In genomic region chr3:136343873-136344281, GRCh38 we compare ENCODE assay signal across 1 cellular context.
TF ChIP-seq lines count a peak whose summit lies in the region.

No MANE protein-coding gene starts in this region.

TF ChIP-seq in K562, 482 proteins besides CTCF, POLR2A, EP300 and RAD21 (continued from another document and continues in another):
- TF ChIP-seq ZBTB11 (CRISPR knock-in tag; IDR thresholded peaks at IDR 0.05) (no peak), ZC3H4 (CRISPR knock-in tag; IDR thresholded peaks at IDR 0.05; ENCODE audit: borderline replicate concordance) (no peak), HDAC6 (IDR thresholded peaks at IDR 0.05; ENCODE audit: low read depth, low read length) (no peak), KDM1A (IDR thresholded peaks at IDR 0.05) (peak; percentile 91 to 94), DMBX1 (CRISPR knock-in tag; IDR thresholded peaks at IDR 0.05; ENCODE audit: borderline replicate concordance) (0 out of 2 replicates have a peak, but pooled peaks have one; percentile 73), ZBTB12 (CRISPR knock-in tag; IDR thresholded peaks at IDR 0.05) (no peak), NR3C1 (CRISPR knock-in tag; IDR thresholded peaks at IDR 0.05) (no peak), BCOR (IDR thresholded peaks at IDR 0.05) (no peak), PKNOX1 (IDR thresholded peaks at IDR 0.05) (peak; percentile 62), CREBBP (IDR thresholded peaks at IDR 0.05; ENCODE audit: low read depth, low read length) (no peak), NFIX (CRISPR knock-in tag; IDR thresholded peaks at IDR 0.05; ENCODE audit: low read depth) (peak; percentile 81), SMAD2 (IDR thresholded peaks at IDR 0.05; ENCODE audit: low read depth, low read length) (no peak), ZNF77 (CRISPR knock-in tag; IDR thresholded peaks at IDR 0.05) (no peak), STAT5A (IDR thresholded peaks at IDR 0.05; ENCODE audit: borderline replicate concordance, low read length) (no peak; the same call in 1 of the 2 replicates), SMAD4 (CRISPR knock-in tag; conservative IDR thresholded peaks at IDR 0.05) (peak; percentile 60), ELK3 (CRISPR knock-in tag; IDR thresholded peaks at IDR 0.05) (no peak), OTX1 (CRISPR knock-in tag; IDR thresholded peaks at IDR 0.05) (no peak), HBP1 (CRISPR knock-in tag; IDR thresholded peaks at IDR 0.05) (no peak), PHTF2 (CRISPR knock-in tag; IDR thresholded peaks at IDR 0.05) (no peak), SMARCE1 (IDR thresholded peaks at IDR 0.05) (peak; percentile 54; the same call in 1 of the 2 replicates), CXXC5 (CRISPR knock-in tag; IDR thresholded peaks at IDR 0.05) (peak; percentile 50), MECOM (CRISPR knock-in tag; IDR thresholded peaks at IDR 0.05) (no peak), PTTG1 (tag; IDR thresholded peaks at IDR 0.05; ENCODE audit: low read depth) (0 out of 2 replicates have a peak, but pooled peaks have one; percentile 56), FOXJ2 (tag; IDR thresholded peaks at IDR 0.05) (peak; percentile 61; the same call in 1 of the 2 replicates), ARID1B (IDR thresholded peaks at IDR 0.05) (peak; percentile 76), ZBTB7A (IDR thresholded peaks at IDR 0.05; ENCODE audit: borderline replicate concordance, control insufficient read depth, low read depth, low read length) (no peak), ETV1 (tag; conservative IDR thresholded peaks at IDR 0.05; ENCODE audit: low read depth) (no peak), SP1 (CRISPR knock-in tag; IDR thresholded peaks at IDR 0.05) (no peak), AFF1 (IDR thresholded peaks at IDR 0.05; ENCODE audit: low read depth in 1 of 2, partially characterized antibody in 2 of 2) (no peak), E2F5 (CRISPR knock-in tag; IDR thresholded peaks at IDR 0.05) (no peak), ATF1 (CRISPR knock-in tag; IDR thresholded peaks at IDR 0.05) (no peak), ATF1 (tag; IDR thresholded peaks at IDR 0.05) (peak; percentile 44; the same call in 1 of the 2 replicates), ZC3H11A (IDR thresholded peaks at IDR 0.05; ENCODE audit: low read depth, low read length) (no peak), UBTF (IDR thresholded peaks at IDR 0.05; ENCODE audit: borderline replicate concordance in 1 of 2, low read depth in 2 of 2, low read length in 2 of 2) (no peak), ZNF592 (IDR thresholded peaks at IDR 0.05) (peak; percentile 84), HNRNPUL1 (IDR thresholded peaks at IDR 0.05; ENCODE audit: low read length) (no peak), ZNF347 (CRISPR knock-in tag; IDR thresholded peaks at IDR 0.05; ENCODE audit: low read depth) (no peak), CHAMP1 (IDR thresholded peaks at IDR 0.05) (no peak)
